14 cellular contexts compared by ENCODE assay signal in the genomic region with DNA sequence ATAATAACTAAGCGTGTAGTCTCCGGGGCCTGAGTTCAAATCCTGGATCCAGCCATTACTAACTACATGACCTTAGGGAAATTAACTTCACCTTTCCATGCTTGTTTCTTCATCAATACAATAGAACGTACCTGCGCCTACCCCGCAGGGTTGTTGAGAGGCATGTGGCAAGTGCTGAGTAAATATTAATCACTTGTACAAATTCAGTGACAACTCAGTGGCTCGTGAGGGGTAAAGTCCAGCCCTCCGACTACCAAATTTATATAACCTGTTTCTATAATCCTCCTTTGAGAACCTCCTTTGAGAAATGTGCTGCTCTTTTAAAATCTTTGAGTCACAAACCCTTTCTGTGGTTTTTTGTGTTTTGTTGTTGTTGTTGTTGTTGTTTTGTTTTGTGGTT. TPM values are rescaled to one million over a fixed set of nuclear protein-coding genes. Genes with fewer than 3 reads are reported as not detected.
DNase-seq lines count a peak whose midpoint lies in the region; ATAC-seq and TF ChIP-seq lines count a peak whose summit lies in the region.
"Had no signal": no experiment of that assay in that cellular context is flagged by ENCODE, and none has a peak within 500 bp of the region (broad histone marks: within the 10 kb centered on the region; RNA-seq: fewer than 3 reads in every experiment).

No MANE protein-coding gene starts in this region.

- no peak for TF ChIP-seq RAD21 in liver (IDR thresholded peaks at IDR 0.05)

- DNase-seq in NCI-H748 (lab: John Stamatoyannopoulos, UW; ENCODE audit: unreplicated experiment) (peak; percentile 3), NCI-H748 treated with DMSO at 0.1 percent for 48 hours (lab: John Stamatoyannopoulos, UW) (no peak), dorsolateral prefrontal cortex (no peak), SK-N-DZ (ENCODE audit: low spot score) (no peak), DMS79 (lab: John Stamatoyannopoulos, UW) (no peak), SJCRH30 (no peak)
- DNase-seq: CD8-positive, alpha-beta T cell; COR-L47; DMS153; HCEC 1CT; HFFc6 had no signal

- H3K4me1 ChIP-seq in liver (ENCODE audit: control insufficient read depth in 4 of 4, insufficient read depth in 4 of 4, low read length in 3 of 4) = peaks cover 0 to 3% (median 0%) of the 10 kb centered on the region in 4 donors
- no peaks in the 10 kb centered on the region for H3K4me1 ChIP-seq in SJCRH30

- ATAC-seq in HG02763 (IDR thresholded peaks at IDR 0.05; ENCODE audit: unreplicated experiment) = no peak
- ATAC-seq: CD8-positive, alpha-beta T cell had no signal

- H3K27ac ChIP-seq in dorsolateral prefrontal cortex (peak overlapping the region in 53 of 59 donors; percentile 25 to 100 (median 96)), liver (ENCODE audit: low read depth in 1 of 2, low read length in 2 of 2) (no peak overlapping the region), SJCRH30 (no peak overlapping the region)
- H3K27ac ChIP-seq: 22Rv1 had no signal

- H3K9me3 ChIP-seq in liver (ENCODE audit: control insufficient read depth in 4 of 4, low read length in 3 of 4) (no peaks in the 10 kb centered on the region), SJCRH30 (replicated peaks) (no peaks in the 10 kb centered on the region)

- no peaks in the 10 kb centered on the region for H3K36me3 ChIP-seq in liver (ENCODE audit: control insufficient read depth in 4 of 4, insufficient read depth in 3 of 4, low read depth in 1 of 4, low read length in 3 of 4)
- H3K36me3 ChIP-seq in SJCRH30 = no peaks in the 10 kb centered on the region

- no peaks in the 10 kb centered on the region for H3K27me3 ChIP-seq in dorsolateral prefrontal cortex
- H3K27me3 ChIP-seq in liver (ENCODE audit: control insufficient read depth in 4 of 4, insufficient read depth in 4 of 4, low read length in 3 of 4) = no peaks in the 10 kb centered on the region
- H3K27me3 ChIP-seq in SJCRH30 = no peaks in the 10 kb centered on the region

- 47% methylated on average over 7 of the region's 7 CpGs for WGBS in liver

- no peak overlapping the region for H3K9ac ChIP-seq in liver (ENCODE audit: low read depth in 1 of 2, low read length in 2 of 2)

- H3K4me3 ChIP-seq in dorsolateral prefrontal cortex (no peak overlapping the region), liver (ENCODE audit: low read depth in 1 of 3, low read length in 3 of 3) (no peak overlapping the region), SJCRH30 (no peak overlapping the region)

- TF ChIP-seq CTCF in dorsolateral prefrontal cortex (IDR thresholded peaks at IDR 0.05 in 54 of 56, conservative IDR thresholded peaks at IDR 0.05 in 2 of 56; ENCODE audit: low read depth in 1 of 56, partially characterized antibody in 56 of 56) = no peak
- no peak for TF ChIP-seq CTCF in liver (IDR thresholded peaks at IDR 0.05; ENCODE audit: low read depth, low read length, missing input control)

- intact Hi-C loops in dorsolateral prefrontal cortex (cut with DNase I) = no loop called here

TF ChIP-seq in liver, 16 proteins besides CTCF, POLR2A, EP300 and RAD21:
- TF ChIP-seq HNF4A (conservative IDR thresholded peaks at IDR 0.05) (peak; percentile 51 to 63), GABPA (IDR thresholded peaks at IDR 0.05 in 1 of 2, conservative IDR thresholded peaks at IDR 0.05 in 1 of 2) (no peak), SP1 (IDR thresholded peaks at IDR 0.05) (peak; percentile 39)
TF ChIP-seq in liver: peak in this region for 2.

RNA-seq across cellular contexts. Expression of a gene that starts 49.8 kb away (rescaled TPM):
- 100 to 1,000 TPM; 271 to 977 (median 455) TPM for total RNA-seq in dorsolateral prefrontal cortex
- 10 to 100 TPM in 1 of 2 donors, 1 to 10 TPM in 1; 5.7 to 22.2 TPM for total RNA-seq in liver
- polyA plus RNA-seq in liver = 1 to 10 TPM; 5.8 to 6.5 TPM
- polyA plus RNA-seq in SK-N-DZ (2014; cell fraction: cytosol; rRNA removed) = 3.9 and 4.6 TPM in 2 replicates
- polyA plus RNA-seq in SK-N-DZ (2014; cell fraction: nucleus; rRNA removed) = 1.6 and 1.9 TPM in 2 replicates
- total RNA-seq in SJCRH30 (2014; rRNA removed; shearing (Covaris generic)) = 0.65 and 1.4 TPM in 2 replicates

Comparison
In these comparisons a context has a peak if more than half of its experiments do, and no peak if none do; other contexts are left out.
1. H3K27ac ChIP-seq: peak in dorsolateral prefrontal cortex (53 of 59); none in liver (0 of 2) and SJCRH30 (single experiment).
2. RNA of a gene that starts 49.8 kb away (total RNA-seq): 271 to 977 TPM in dorsolateral prefrontal cortex; 5.7 to 22.2 TPM in liver and 0.65 to 1.4 TPM in SJCRH30; every median in the first group is over 10 times any median in the second.